ENCODE assay signal across 1 cellular context in the genomic region with DNA sequence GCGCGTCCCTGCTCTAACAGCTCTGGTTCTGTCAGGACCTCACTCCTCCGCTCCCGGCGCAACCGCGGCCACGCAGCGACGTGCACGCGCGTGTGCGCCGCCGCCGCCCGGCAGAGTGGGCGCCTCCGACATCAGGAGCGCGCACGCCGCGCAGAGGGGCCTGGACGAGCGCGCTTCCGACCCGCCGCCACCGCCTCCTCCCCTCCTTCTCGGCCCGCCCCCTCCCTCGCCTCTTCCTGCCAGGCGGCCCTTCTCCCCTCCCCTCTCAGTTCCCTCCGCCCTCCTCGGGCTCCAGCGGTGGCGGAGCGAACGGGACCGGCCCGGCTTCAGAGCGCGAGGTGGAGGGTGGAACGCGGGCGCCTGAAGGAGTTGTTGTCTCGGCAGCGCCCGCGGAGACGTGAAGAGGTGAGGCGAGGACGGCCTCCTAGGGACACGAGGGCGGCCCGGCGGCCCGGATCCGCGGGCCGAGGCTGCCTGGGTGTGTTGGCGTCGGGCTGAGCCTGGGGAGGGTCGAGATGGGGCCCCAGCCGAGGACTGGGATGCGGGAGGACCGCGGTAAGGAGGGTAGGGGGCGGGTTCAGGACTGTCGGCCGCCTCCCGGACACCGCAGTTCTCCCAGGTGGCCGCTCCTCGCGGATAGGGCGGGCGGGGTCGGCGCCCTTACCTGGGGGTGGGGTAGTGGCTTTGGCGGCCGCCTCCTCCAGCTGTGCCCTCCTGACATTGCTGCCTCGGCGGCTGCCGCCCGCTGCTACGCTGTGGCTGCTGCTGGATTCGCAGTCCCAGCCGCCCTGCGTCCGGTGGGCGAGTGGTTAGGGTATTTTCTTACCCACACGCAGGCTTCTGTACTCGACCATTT.
TF ChIP-seq lines count a peak whose summit lies in the region.

TSS of gene RABGAP1L (plus strand) at position 268 of the 856 bp plus-strand sequence.

TF ChIP-seq in K562, 482 proteins besides CTCF, POLR2A, EP300 and RAD21 (continued from another document and continues in another):
- TF ChIP-seq HMGN3 (IDR thresholded peaks at IDR 0.05; ENCODE audit: borderline replicate concordance, extremely low read depth, insufficient read length, low read depth, low read length) (peak; percentile 95), PCBP2 (IDR thresholded peaks at IDR 0.05; ENCODE audit: low read depth, low read length, poor library complexity, severe bottlenecking) (peak; percentile 85), ZNF274 (IDR thresholded peaks at IDR 0.05; ENCODE audit: borderline replicate concordance, low read depth, low read length) (no peak), ZNF143 (CRISPR knock-in tag; IDR thresholded peaks at IDR 0.05) (no peak), ZNF75A (CRISPR knock-in tag; IDR thresholded peaks at IDR 0.05) (0 out of 2 replicates have a peak, but pooled peaks have one; percentile 35), ARID2 (IDR thresholded peaks at IDR 0.05) (no peak), PPARD (CRISPR knock-in tag; IDR thresholded peaks at IDR 0.05) (no peak), TRIM24 (IDR thresholded peaks at IDR 0.05) (0 out of 4 replicates have a peak, but pooled peaks of 1 of the 2 experiments have one; percentile 8), ZNF695 (CRISPR knock-in tag; IDR thresholded peaks at IDR 0.05) (no peak), ZC3H11A (IDR thresholded peaks at IDR 0.05; ENCODE audit: low read depth, low read length) (no peak), XRCC3 (IDR thresholded peaks at IDR 0.05) (no peak), CHCHD3 (CRISPR knock-in tag; IDR thresholded peaks at IDR 0.05) (peak; percentile 90), ZBTB12 (CRISPR knock-in tag; IDR thresholded peaks at IDR 0.05) (no peak), TFE3 (CRISPR knock-in tag; IDR thresholded peaks at IDR 0.05) (no peak), NR1H2 (CRISPR knock-in tag; IDR thresholded peaks at IDR 0.05) (no peak), PHB (CRISPR knock-in tag; IDR thresholded peaks at IDR 0.05) (peak; percentile 80; the same call in 1 of the 2 replicates), ZNF589 (CRISPR knock-in tag; IDR thresholded peaks at IDR 0.05; ENCODE audit: low read depth) (peak; percentile 96), CAMTA2 (CRISPR knock-in tag; conservative IDR thresholded peaks at IDR 0.05) (no peak), HIVEP1 (CRISPR knock-in tag; IDR thresholded peaks at IDR 0.05) (no peak; the same call in 1 of the 2 replicates), ARID1B (IDR thresholded peaks at IDR 0.05) (peak; percentile 5; the same call in 1 of the 2 replicates), DACH1 (IDR thresholded peaks at IDR 0.05; ENCODE audit: partially characterized antibody) (peak; percentile 51), MECOM (CRISPR knock-in tag; IDR thresholded peaks at IDR 0.05) (no peak), ZNF395 (CRISPR knock-in tag; IDR thresholded peaks at IDR 0.05) (peak; percentile 99), CBX3 (IDR thresholded peaks at IDR 0.05; ENCODE audit: borderline replicate concordance in 1 of 2, low read length in 2 of 2) (no peak), MTA3 (IDR thresholded peaks at IDR 0.05; ENCODE audit: borderline replicate concordance) (peak; percentile 89), SOX6 (IDR thresholded peaks at IDR 0.05) (peak; percentile 76), ARID3A (IDR thresholded peaks at IDR 0.05; ENCODE audit: borderline replicate concordance, low read depth, low read length) (peak; percentile 16; the same call in 1 of the 2 replicates), THRAP3 (IDR thresholded peaks at IDR 0.05; ENCODE audit: borderline replicate concordance) (no peak), TAF15 (IDR thresholded peaks at IDR 0.05; ENCODE audit: low read depth, low read length) (no peak), YY1 (IDR thresholded peaks at IDR 0.05; ENCODE audit: borderline replicate concordance in 1 of 3, control insufficient read depth in 1 of 3, extremely low read depth in 1 of 3, insufficient read depth in 3 of 3, insufficient read length in 1 of 3, insufficient replicate concordance in 2 of 3, low read depth in 1 of 3, low read length in 2 of 3) (peak in 2 of 3 experiments; percentile 64 to 70), RBM25 (IDR thresholded peaks at IDR 0.05; ENCODE audit: low read depth, low read length, severe bottlenecking) (no peak), PHF8 (IDR thresholded peaks at IDR 0.05; ENCODE audit: borderline replicate concordance, low read length) (peak; percentile 92; the same call in 1 of the 2 replicates), GTF2A2 (tag; IDR thresholded peaks at IDR 0.05) (no peak), BMI1 (IDR thresholded peaks at IDR 0.05; ENCODE audit: low read length) (no peak), TAF1 (IDR thresholded peaks at IDR 0.05; ENCODE audit: control insufficient read depth, extremely low read depth, insufficient read depth, low read length, severe bottlenecking) (peak; percentile 93), HDGF (IDR thresholded peaks at IDR 0.05) (no peak), RBBP5 (IDR thresholded peaks at IDR 0.05; ENCODE audit: borderline replicate concordance, insufficient read depth, low read length, poor library complexity, severe bottlenecking) (peak; percentile 95), KAT8 (IDR thresholded peaks at IDR 0.05; ENCODE audit: low read depth) (no peak), ZNF175 (CRISPR knock-in tag; IDR thresholded peaks at IDR 0.05; ENCODE audit: low read depth) (peak; percentile 93), SRSF1 (IDR thresholded peaks at IDR 0.05; ENCODE audit: low read depth, low read length) (peak; percentile 66; the same call in 1 of the 2 replicates), E2F3 (CRISPR knock-in tag; IDR thresholded peaks at IDR 0.05) (peak; percentile 90; the same call in 1 of the 2 replicates), RBM17 (IDR thresholded peaks at IDR 0.05; ENCODE audit: borderline replicate concordance, low read depth, low read length) (no peak), ETS2 (tag; IDR thresholded peaks at IDR 0.05; ENCODE audit: borderline replicate concordance, poor library complexity, severe bottlenecking) (no peak), ZNF263 (CRISPR knock-in tag; IDR thresholded peaks at IDR 0.05; ENCODE audit: borderline replicate concordance) (peak; percentile 79), ZSCAN32 (CRISPR knock-in tag; IDR thresholded peaks at IDR 0.05) (0 out of 2 replicates have a peak, but pooled peaks have one; percentile 19), ATF4 (CRISPR knock-in tag; IDR thresholded peaks at IDR 0.05) (peak; percentile 63; the same call in 1 of the 2 replicates), PML (IDR thresholded peaks at IDR 0.05; ENCODE audit: low read length) (peak; percentile 74), ZFX (CRISPR knock-in tag; IDR thresholded peaks at IDR 0.05) (peak; percentile 93), NFE2 (IDR thresholded peaks at IDR 0.05; ENCODE audit: low read depth) (no peak)
- TF ChIP-seq, protein P1, sequence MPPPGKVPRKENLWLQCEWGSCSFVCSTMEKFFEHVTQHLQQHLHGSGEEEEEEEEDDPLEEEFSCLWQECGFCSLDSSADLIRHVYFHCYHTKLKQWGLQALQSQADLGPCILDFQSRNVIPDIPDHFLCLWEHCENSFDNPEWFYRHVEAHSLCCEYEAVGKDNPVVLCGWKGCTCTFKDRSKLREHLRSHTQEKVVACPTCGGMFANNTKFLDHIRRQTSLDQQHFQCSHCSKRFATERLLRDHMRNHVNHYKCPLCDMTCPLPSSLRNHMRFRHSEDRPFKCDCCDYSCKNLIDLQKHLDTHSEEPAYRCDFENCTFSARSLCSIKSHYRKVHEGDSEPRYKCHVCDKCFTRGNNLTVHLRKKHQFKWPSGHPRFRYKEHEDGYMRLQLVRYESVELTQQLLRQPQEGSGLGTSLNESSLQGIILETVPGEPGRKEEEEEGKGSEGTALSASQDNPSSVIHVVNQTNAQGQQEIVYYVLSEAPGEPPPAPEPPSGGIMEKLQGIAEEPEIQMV (tag; conservative IDR thresholded peaks at IDR 0.05; ENCODE audit: low read depth) = no peak; the same call in 1 of the 2 replicates
- TF ChIP-seq, protein P2, sequence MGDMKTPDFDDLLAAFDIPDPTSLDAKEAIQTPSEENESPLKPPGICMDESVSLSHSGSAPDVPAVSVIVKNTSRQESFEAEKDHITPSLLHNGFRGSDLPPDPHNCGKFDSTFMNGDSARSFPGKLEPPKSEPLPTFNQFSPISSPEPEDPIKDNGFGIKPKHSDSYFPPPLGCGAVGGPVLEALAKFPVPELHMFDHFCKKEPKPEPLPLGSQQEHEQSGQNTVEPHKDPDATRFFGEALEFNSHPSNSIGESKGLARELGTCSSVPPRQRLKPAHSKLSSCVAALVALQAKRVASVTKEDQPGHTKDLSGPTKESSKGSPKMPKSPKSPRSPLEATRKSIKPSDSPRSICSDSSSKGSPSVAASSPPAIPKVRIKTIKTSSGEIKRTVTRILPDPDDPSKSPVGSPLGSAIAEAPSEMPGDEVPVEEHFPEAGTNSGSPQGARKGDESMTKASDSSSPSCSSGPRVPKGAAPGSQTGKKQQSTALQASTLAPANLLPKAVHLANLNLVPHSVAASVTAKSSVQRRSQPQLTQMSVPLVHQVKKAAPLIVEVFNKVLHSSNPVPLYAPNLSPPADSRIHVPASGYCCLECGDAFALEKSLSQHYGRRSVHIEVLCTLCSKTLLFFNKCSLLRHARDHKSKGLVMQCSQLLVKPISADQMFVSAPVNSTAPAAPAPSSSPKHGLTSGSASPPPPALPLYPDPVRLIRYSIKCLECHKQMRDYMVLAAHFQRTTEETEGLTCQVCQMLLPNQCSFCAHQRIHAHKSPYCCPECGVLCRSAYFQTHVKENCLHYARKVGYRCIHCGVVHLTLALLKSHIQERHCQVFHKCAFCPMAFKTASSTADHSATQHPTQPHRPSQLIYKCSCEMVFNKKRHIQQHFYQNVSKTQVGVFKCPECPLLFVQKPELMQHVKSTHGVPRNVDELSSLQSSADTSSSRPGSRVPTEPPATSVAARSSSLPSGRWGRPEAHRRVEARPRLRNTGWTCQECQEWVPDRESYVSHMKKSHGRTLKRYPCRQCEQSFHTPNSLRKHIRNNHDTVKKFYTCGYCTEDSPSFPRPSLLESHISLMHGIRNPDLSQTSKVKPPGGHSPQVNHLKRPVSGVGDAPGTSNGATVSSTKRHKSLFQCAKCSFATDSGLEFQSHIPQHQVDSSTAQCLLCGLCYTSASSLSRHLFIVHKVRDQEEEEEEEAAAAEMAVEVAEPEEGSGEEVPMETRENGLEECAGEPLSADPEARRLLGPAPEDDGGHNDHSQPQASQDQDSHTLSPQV (IDR thresholded peaks at IDR 0.05) = no peak
- TF ChIP-seq, protein P3, sequence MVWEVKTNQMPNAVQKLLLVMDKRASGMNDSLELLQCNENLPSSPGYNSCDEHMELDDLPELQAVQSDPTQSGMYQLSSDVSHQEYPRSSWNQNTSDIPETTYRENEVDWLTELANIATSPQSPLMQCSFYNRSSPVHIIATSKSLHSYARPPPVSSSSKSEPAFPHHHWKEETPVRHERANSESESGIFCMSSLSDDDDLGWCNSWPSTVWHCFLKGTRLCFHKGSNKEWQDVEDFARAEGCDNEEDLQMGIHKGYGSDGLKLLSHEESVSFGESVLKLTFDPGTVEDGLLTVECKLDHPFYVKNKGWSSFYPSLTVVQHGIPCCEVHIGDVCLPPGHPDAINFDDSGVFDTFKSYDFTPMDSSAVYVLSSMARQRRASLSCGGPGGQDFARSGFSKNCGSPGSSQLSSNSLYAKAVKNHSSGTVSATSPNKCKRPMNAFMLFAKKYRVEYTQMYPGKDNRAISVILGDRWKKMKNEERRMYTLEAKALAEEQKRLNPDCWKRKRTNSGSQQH (CRISPR knock-in tag; IDR thresholded peaks at IDR 0.05) = 0 out of 2 replicates have a peak, but pooled peaks have one; percentile 57
